ENCODE assay signal across 1 cellular context in the genomic region with DNA sequence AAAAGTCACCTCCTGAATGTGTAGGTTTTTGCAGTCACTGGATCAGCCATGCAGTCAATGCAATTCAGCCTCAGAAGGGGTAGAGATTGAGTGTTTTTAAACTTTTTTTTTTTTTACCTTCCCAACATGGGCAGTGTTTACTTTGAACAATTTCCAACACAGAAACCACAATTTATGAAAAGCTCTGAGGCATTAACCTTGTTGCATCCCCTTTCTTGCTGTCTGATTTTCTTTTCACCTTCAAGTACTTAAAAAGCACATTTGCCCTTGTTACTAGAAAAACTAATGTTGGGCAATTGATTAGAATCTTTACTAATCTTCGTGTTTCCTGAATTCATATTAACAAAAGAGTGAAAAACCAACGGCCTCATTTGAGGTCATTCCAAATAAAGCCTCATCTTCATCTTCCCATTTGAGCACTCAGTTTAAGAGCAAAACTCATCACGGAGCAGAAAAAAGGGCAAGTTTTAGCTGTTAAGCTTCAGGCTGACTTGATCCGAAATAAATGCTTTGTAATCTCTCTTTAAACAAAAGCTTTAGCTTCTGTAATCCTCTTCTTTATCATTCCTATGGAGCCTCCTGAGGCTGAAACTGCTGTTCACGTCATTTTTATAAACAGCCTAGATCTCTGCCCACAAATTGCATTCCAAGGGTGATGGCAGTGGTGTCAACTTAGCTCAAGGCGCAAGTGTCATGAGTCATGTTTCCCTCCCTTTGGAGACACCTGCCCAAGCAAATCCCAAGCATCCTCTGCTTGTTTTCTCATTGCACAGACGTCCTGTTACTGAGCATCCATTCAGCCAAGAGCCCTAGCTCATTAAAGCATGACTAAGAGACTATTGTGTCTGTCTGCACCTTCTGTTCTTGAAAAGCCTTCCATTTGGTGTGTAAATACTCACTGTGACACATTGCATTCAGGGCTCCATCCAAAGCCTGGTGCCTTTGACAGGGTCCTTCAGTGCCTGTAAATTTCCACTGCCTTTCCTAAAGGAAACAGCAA.
TF ChIP-seq lines count a peak whose summit lies in the region.

No MANE protein-coding gene starts in this region.

TF ChIP-seq in GM23338, 12 proteins besides CTCF, POLR2A, EP300 and RAD21 (continued from another document):
- no peak for TF ChIP-seq REST (IDR thresholded peaks at IDR 0.05; ENCODE audit: unreplicated experiment)
